1 cellular context compared by ENCODE assay signal in the genomic region with DNA sequence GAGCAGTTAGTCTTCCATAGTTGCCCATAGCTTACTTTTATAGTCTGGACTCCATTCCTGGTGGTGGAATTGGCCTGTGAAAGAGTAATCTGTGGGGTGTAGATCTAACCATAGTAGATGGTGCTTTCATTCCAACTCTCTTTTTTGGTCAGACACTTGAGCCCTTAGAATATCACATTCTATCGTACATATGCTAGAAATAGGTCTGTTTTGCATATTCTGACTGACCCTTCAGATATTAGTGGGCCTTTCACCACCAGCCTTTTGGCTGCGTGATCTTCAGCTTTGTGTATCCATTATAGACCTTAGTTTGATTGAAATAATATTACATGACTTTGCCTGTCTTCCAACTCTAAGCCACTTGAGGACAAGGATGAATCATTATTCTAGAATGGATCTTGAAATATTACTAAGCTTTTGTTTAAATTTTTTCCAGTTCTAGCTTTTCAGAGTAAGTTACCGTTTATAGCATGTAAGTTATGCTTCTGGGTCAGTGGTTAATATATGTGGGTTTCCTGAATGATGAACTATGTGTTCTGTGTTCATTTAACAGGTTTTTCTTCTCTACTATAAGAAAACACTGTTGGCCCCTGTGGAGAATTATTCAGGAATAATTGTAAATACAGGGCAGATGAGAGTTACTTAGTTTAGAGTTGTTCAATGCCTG.
TF ChIP-seq lines count a peak whose summit lies in the region.

No MANE protein-coding gene starts in this region.

TF ChIP-seq in GM23338, 12 proteins besides CTCF, POLR2A, EP300 and RAD21 (continued from another document):
- TF ChIP-seq, protein P1, sequence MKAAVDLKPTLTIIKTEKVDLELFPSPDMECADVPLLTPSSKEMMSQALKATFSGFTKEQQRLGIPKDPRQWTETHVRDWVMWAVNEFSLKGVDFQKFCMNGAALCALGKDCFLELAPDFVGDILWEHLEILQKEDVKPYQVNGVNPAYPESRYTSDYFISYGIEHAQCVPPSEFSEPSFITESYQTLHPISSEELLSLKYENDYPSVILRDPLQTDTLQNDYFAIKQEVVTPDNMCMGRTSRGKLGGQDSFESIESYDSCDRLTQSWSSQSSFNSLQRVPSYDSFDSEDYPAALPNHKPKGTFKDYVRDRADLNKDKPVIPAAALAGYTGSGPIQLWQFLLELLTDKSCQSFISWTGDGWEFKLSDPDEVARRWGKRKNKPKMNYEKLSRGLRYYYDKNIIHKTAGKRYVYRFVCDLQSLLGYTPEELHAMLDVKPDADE (IDR thresholded peaks at IDR 0.05), result no peak
- TF ChIP-seq ZNF331 (CRISPR knock-in tag; IDR thresholded peaks at IDR 0.05; ENCODE audit: low read depth), result no peak
- TF ChIP-seq CREB1 (CRISPR knock-in tag; IDR thresholded peaks at IDR 0.05; ENCODE audit: low read depth), result no peak
- no peak for TF ChIP-seq STAT1 (IDR thresholded peaks at IDR 0.05; ENCODE audit: unreplicated experiment)
- TF ChIP-seq EZH2 (IDR thresholded peaks at IDR 0.05; ENCODE audit: low read depth, unreplicated experiment), result no peak
- TF ChIP-seq, protein P2, sequence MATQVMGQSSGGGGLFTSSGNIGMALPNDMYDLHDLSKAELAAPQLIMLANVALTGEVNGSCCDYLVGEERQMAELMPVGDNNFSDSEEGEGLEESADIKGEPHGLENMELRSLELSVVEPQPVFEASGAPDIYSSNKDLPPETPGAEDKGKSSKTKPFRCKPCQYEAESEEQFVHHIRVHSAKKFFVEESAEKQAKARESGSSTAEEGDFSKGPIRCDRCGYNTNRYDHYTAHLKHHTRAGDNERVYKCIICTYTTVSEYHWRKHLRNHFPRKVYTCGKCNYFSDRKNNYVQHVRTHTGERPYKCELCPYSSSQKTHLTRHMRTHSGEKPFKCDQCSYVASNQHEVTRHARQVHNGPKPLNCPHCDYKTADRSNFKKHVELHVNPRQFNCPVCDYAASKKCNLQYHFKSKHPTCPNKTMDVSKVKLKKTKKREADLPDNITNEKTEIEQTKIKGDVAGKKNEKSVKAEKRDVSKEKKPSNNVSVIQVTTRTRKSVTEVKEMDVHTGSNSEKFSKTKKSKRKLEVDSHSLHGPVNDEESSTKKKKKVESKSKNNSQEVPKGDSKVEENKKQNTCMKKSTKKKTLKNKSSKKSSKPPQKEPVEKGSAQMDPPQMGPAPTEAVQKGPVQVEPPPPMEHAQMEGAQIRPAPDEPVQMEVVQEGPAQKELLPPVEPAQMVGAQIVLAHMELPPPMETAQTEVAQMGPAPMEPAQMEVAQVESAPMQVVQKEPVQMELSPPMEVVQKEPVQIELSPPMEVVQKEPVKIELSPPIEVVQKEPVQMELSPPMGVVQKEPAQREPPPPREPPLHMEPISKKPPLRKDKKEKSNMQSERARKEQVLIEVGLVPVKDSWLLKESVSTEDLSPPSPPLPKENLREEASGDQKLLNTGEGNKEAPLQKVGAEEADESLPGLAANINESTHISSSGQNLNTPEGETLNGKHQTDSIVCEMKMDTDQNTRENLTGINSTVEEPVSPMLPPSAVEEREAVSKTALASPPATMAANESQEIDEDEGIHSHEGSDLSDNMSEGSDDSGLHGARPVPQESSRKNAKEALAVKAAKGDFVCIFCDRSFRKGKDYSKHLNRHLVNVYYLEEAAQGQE (IDR thresholded peaks at IDR 0.05; ENCODE audit: unreplicated experiment), result no peak
- TF ChIP-seq NANOG (IDR thresholded peaks at IDR 0.05; ENCODE audit: borderline replicate concordance), result no peak
- TF ChIP-seq JUNB (IDR thresholded peaks at IDR 0.05; ENCODE audit: unreplicated experiment), result no peak
- TF ChIP-seq, protein P3, sequence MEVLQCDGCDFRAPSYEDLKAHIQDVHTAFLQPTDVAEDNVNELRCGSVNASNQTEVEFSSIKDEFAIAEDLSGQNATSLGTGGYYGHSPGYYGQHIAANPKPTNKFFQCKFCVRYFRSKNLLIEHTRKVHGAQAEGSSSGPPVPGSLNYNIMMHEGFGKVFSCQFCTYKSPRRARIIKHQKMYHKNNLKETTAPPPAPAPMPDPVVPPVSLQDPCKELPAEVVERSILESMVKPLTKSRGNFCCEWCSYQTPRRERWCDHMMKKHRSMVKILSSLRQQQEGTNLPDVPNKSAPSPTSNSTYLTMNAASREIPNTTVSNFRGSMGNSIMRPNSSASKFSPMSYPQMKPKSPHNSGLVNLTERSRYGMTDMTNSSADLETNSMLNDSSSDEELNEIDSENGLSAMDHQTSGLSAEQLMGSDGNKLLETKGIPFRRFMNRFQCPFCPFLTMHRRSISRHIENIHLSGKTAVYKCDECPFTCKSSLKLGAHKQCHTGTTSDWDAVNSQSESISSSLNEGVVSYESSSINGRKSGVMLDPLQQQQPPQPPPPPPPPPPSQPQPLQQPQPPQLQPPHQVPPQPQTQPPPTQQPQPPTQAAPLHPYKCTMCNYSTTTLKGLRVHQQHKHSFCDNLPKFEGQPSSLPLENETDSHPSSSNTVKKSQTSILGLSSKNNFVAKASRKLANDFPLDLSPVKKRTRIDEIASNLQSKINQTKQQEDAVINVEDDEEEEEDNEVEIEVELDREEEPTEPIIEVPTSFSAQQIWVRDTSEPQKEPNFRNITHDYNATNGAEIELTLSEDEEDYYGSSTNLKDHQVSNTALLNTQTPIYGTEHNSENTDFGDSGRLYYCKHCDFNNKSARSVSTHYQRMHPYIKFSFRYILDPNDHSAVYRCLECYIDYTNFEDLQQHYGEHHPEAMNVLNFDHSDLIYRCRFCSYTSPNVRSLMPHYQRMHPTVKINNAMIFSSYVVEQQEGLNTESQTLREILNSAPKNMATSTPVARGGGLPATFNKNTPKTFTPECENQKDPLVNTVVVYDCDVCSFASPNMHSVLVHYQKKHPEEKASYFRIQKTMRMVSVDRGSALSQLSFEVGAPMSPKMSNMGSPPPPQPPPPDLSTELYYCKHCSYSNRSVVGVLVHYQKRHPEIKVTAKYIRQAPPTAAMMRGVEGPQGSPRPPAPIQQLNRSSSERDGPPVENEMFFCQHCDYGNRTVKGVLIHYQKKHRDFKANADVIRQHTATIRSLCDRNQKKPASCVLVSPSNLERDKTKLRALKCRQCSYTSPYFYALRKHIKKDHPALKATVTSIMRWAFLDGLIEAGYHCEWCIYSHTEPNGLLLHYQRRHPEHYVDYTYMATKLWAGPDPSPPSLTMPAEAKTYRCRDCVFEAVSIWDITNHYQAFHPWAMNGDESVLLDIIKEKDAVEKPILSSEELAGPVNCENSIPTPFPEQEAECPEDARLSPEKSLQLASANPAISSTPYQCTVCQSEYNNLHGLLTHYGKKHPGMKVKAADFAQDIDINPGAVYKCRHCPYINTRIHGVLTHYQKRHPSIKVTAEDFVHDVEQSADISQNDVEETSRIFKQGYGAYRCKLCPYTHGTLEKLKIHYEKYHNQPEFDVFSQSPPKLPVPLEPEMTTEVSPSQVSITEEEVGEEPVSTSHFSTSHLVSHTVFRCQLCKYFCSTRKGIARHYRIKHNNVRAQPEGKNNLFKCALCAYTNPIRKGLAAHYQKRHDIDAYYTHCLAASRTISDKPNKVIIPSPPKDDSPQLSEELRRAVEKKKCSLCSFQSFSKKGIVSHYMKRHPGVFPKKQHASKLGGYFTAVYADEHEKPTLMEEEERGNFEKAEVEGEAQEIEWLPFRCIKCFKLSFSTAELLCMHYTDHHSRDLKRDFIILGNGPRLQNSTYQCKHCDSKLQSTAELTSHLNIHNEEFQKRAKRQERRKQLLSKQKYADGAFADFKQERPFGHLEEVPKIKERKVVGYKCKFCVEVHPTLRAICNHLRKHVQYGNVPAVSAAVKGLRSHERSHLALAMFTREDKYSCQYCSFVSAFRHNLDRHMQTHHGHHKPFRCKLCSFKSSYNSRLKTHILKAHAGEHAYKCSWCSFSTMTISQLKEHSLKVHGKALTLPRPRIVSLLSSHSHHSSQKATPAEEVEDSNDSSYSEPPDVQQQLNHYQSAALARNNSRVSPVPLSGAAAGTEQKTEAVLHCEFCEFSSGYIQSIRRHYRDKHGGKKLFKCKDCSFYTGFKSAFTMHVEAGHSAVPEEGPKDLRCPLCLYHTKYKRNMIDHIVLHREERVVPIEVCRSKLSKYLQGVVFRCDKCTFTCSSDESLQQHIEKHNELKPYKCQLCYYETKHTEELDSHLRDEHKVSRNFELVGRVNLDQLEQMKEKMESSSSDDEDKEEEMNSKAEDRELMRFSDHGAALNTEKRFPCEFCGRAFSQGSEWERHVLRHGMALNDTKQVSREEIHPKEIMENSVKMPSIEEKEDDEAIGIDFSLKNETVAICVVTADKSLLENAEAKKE (CRISPR knock-in tag; IDR thresholded peaks at IDR 0.05), result no peak
- no peak for TF ChIP-seq POLR2AphosphoS5 (IDR thresholded peaks at IDR 0.05; ENCODE audit: low read depth)
TF ChIP-seq in GM23338: peak in this region for 0.
